1 cellular context compared by ENCODE assay signal in the genomic region with DNA sequence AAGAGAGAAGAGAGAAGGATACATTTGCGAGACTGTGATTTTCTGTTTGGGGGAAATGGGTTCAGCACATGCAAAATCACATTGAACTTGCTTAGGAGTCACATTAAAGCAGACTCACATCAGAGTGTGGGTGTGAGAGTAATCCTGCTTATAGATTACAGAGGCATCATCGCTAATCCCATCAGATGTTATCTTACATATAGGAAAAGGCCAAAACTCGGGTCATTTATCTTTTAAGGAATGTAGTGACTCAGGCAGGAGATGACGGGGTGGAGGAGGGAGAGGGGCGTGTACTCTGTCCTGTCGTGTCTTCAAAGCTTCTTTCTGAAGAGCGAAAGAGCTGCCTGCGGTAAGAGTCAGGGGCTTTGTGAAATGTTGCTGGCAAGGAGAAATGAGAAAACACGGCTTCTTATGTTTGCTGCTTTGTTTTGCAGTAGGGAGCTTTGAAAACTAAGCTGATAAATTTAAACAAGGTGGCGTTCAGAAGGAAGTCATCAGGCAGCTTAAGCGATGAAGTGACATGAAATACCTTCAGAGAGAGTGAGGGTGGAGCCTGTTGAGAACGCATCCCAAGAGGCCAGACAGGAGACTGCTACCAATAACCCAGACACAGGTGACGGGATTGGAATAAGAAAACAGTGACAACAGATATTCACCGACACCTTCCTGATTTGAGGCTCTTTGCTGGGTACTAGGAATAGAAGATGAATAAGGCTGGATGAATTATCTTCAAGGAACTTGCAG.
TF ChIP-seq lines count a peak whose summit lies in the region.

No MANE protein-coding gene starts in this region.

TF ChIP-seq in HepG2, 621 proteins besides CTCF, POLR2A, EP300 and RAD21:
- TF ChIP-seq ZNF790 (CRISPR knock-in tag; IDR thresholded peaks at IDR 0.05; ENCODE audit: borderline replicate concordance) = no peak
- TF ChIP-seq NFIB (CRISPR knock-in tag; IDR thresholded peaks at IDR 0.05; ENCODE audit: borderline replicate concordance) = no peak
- TF ChIP-seq ZNF670 (CRISPR knock-in tag; IDR thresholded peaks at IDR 0.05; ENCODE audit: borderline replicate concordance) = no peak
- no peak for TF ChIP-seq ZNF652 (CRISPR knock-in tag; IDR thresholded peaks at IDR 0.05; ENCODE audit: borderline replicate concordance, low read depth)
- no peak for TF ChIP-seq ZNF350 (CRISPR knock-in tag; IDR thresholded peaks at IDR 0.05; ENCODE audit: borderline replicate concordance, low read depth)
- no peak for TF ChIP-seq DBP (CRISPR knock-in tag; IDR thresholded peaks at IDR 0.05; ENCODE audit: not compliant biosample characterization)
- TF ChIP-seq, protein P1, sequence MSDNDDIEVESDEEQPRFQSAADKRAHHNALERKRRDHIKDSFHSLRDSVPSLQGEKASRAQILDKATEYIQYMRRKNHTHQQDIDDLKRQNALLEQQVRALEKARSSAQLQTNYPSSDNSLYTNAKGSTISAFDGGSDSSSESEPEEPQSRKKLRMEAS (IDR thresholded peaks at IDR 0.05) = no peak
- TF ChIP-seq, protein P2, sequence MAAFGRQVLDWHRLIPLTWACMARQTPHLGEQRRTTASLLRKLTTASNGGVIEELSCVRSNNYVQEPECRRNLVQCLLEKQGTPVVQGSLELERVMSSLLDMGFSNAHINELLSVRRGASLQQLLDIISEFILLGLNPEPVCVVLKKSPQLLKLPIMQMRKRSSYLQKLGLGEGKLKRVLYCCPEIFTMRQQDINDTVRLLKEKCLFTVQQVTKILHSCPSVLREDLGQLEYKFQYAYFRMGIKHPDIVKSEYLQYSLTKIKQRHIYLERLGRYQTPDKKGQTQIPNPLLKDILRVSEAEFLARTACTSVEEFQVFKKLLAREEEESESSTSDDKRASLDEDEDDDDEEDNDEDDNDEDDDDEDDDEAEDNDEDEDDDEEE (CRISPR knock-in tag; IDR thresholded peaks at IDR 0.05) = no peak
